In the genomic region with DNA sequence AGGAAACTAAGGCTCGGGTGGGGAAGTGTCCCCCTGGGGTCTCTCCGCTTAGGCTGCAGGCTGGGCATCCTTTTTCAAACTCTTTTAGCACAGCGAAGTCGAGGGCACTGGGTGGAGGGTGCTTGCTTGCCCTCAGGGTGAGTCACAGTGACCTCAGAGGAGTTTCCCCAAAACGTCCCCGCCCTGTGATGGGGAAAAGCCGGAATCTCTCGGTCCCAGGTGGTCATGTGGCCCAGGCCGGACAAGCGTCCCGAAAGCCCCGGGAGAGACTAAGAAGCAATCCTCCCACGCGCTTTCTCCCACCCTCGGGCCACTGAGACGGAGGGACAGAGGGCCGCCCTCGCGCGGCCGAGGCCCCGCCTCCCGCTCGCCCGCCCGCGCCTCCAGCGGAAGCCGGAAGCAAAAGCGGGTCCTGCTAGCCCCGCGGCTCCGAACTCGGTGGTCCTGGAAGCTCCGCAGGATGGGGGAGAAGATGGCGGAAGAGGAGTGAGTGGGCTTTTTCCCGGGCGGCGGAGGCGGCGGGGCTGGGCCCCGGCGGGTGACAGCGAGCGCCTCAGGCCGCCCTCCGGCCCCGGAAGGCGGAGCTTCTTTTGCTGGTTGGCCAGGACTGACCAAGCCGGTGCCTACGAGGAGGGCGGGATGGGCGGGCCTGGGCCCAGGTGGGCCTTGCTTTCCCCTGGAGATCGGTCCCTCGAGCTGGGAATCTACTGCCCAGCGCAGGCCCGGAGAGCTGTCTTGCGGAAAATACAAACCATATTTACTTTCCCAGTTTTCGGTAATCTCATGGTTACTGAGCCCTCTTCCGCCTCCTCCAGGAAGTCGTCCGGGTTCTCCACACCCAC, we compare ENCODE assay signal across 8 cellular contexts. TPM values are rescaled to one million over a fixed set of nuclear protein-coding genes. Genes with fewer than 3 reads are reported as not detected.
A peak's percentile ranks its signal among the peaks of the same experiment; 100 is the strongest.
DNase-seq lines count a peak whose midpoint lies in the region; ATAC-seq and TF ChIP-seq lines count a peak whose summit lies in the region.

A gene with protein sequence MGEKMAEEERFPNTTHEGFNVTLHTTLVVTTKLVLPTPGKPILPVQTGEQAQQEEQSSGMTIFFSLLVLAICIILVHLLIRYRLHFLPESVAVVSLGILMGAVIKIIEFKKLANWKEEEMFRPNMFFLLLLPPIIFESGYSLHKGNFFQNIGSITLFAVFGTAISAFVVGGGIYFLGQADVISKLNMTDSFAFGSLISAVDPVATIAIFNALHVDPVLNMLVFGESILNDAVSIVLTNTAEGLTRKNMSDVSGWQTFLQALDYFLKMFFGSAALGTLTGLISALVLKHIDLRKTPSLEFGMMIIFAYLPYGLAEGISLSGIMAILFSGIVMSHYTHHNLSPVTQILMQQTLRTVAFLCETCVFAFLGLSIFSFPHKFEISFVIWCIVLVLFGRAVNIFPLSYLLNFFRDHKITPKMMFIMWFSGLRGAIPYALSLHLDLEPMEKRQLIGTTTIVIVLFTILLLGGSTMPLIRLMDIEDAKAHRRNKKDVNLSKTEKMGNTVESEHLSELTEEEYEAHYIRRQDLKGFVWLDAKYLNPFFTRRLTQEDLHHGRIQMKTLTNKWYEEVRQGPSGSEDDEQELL (plus strand): TSS at position 366 of the 842 bp plus-strand sequence. CDS start 95 bp downstream, at position 461.

- TF ChIP-seq POLR2A in spleen (IDR thresholded peaks at IDR 0.05) = peak in 2 of 3 donors; percentile 22 to 48

- POLR2A ChIA-PET in AG04450 (lab: Yijun Ruan, JAX) = interaction anchor here (0.7 to 1.0 kb wide), 5 partner anchors 9 to 195 kb away, joined by 3 to 4 read pairs (median 3); no protein-coding TSS in a partner anchor
- POLR2A ChIA-PET in WTC11 (lab: Charles Lee) = interaction anchor here (0.7 kb wide), 1 partner anchor 34 kb away, joined by 3 read pairs; no protein-coding TSS in a partner anchor

- H3K4me1 ChIP-seq in spleen = peaks cover 12 to 71% (median 35%) of the 10 kb centered on the region in 6 donors

- no peaks in the 10 kb centered on the region; the same call in 1 of the 2 replicates for H3K27me3 Mint-ChIP-seq in WTC11 (ENCODE audit: low read depth)

- no peaks in the 10 kb centered on the region for H3K9me3 Mint-ChIP-seq in WTC11

- no peaks in the 10 kb centered on the region for H3K27me3 ChIP-seq in AG04450 (ENCODE audit: control insufficient read depth, insufficient read depth, low read length)
- H3K27me3 ChIP-seq in spleen (replicated peaks in 1 of 7) = no peaks in the 10 kb centered on the region

- intact Hi-C loops in spleen (cut with DNase I; ENCODE audit: low total_unique reads) = loop anchor here (5.0 kb wide), 1 partner anchor 100 kb away; a partner anchor contains a TSS

- peak within 1 kb of the TSS; percentile 99 for H3K27ac Mint-ChIP-seq in WTC11

- H3K36me3 Mint-ChIP-seq in WTC11 = peaks cover 17% of the 10 kb centered on the region

- peak; percentile 57 for ATAC-seq in GM18873 (IDR thresholded peaks at IDR 0.05; ENCODE audit: low FRiP score, unreplicated experiment)
- ATAC-seq in HG03135 (IDR thresholded peaks at IDR 0.05; ENCODE audit: unreplicated experiment) = peak; percentile 83
- peak; percentile 96 for ATAC-seq in WTC11

- H3K27ac ChIP-seq in AG04450 (ENCODE audit: low read depth, low read length) (peak within 1 kb of the TSS; percentile 90), spleen (peak within 1 kb of the TSS; percentile 89 to 100 (median 98))

- CTCF ChIA-PET in AG04450 (lab: Charles Lee) = interaction anchor here (0.9 to 1.8 kb wide), 4 partner anchors 9 to 202 kb away, joined by 3 to 4 read pairs (median 4); no protein-coding TSS in a partner anchor
- CTCF ChIA-PET in WTC11 (lab: Charles Lee) = interaction anchor here (0.5 to 1.9 kb wide), 15 partner anchors 11 to 259 kb away, joined by 3 to 9 read pairs (median 3); a partner anchor contains a TSS

- peak within 1 kb of the TSS; percentile 98 for H3K4me3 Mint-ChIP-seq in WTC11

- H3K4me3 ChIP-seq in AG04450 (ENCODE audit: low read depth, low read length) = peak within 1 kb of the TSS; percentile 86
- peak within 1 kb of the TSS; percentile 67 to 72 for H3K4me3 ChIP-seq in cardiac fibroblast (replicated peaks in 1 of 2; ENCODE audit: low read depth in 2 of 2, low read length in 2 of 2)
- H3K4me3 ChIP-seq in spleen = peak within 1 kb of the TSS; percentile 72 to 93 (median 84)

- DNase-seq in AG04450 (ENCODE audit: low read depth, low spot score) = no peak
- peak; percentile 91 for DNase-seq in NCI-H226
- DNase-seq in WTC11 (ENCODE audit: low spot score) = peak; percentile 85
- DNase-seq in cardiac fibroblast (ENCODE audit: low read depth in 2 of 2) = peak; percentile 92 to 93
- DNase-seq in inferior parietal cortex (ENCODE audit: extremely low spot score) = peak; percentile 88
- peak; percentile 96 for DNase-seq in spleen

- peaks cover 0 to 31% (median 20%) of the 10 kb centered on the region in 6 donors for H3K36me3 ChIP-seq in spleen

- H3K9me3 ChIP-seq in AG04450 (ENCODE audit: control insufficient read depth, insufficient read depth, low read length) = no peaks in the 10 kb centered on the region
- no peaks in the 10 kb centered on the region for H3K9me3 ChIP-seq in spleen

- WGBS in spleen, 5 donors = 0 to 2% (median 0%) methylated on average over 12 to 62 of the region's 62 CpGs

- TF ChIP-seq CTCF in AG04450 (IDR thresholded peaks at IDR 0.05; ENCODE audit: low read depth, low read length) (peak; percentile 44), WTC11 (IDR thresholded peaks at IDR 0.05) (no peak), cardiac fibroblast (IDR thresholded peaks at IDR 0.05; ENCODE audit: low read depth, low read length) (no peak), spleen (IDR thresholded peaks at IDR 0.05 in 8 of 11, conservative IDR thresholded peaks at IDR 0.05 in 3 of 11) (peak; percentile 12 to 75 (median 55))

- H3K4me1 Mint-ChIP-seq in WTC11 = peaks cover 16% of the 10 kb centered on the region

TF ChIP-seq in WTC11, 78 proteins besides CTCF, POLR2A, EP300 and RAD21 (continues in another document):
- TF ChIP-seq, protein P1, sequence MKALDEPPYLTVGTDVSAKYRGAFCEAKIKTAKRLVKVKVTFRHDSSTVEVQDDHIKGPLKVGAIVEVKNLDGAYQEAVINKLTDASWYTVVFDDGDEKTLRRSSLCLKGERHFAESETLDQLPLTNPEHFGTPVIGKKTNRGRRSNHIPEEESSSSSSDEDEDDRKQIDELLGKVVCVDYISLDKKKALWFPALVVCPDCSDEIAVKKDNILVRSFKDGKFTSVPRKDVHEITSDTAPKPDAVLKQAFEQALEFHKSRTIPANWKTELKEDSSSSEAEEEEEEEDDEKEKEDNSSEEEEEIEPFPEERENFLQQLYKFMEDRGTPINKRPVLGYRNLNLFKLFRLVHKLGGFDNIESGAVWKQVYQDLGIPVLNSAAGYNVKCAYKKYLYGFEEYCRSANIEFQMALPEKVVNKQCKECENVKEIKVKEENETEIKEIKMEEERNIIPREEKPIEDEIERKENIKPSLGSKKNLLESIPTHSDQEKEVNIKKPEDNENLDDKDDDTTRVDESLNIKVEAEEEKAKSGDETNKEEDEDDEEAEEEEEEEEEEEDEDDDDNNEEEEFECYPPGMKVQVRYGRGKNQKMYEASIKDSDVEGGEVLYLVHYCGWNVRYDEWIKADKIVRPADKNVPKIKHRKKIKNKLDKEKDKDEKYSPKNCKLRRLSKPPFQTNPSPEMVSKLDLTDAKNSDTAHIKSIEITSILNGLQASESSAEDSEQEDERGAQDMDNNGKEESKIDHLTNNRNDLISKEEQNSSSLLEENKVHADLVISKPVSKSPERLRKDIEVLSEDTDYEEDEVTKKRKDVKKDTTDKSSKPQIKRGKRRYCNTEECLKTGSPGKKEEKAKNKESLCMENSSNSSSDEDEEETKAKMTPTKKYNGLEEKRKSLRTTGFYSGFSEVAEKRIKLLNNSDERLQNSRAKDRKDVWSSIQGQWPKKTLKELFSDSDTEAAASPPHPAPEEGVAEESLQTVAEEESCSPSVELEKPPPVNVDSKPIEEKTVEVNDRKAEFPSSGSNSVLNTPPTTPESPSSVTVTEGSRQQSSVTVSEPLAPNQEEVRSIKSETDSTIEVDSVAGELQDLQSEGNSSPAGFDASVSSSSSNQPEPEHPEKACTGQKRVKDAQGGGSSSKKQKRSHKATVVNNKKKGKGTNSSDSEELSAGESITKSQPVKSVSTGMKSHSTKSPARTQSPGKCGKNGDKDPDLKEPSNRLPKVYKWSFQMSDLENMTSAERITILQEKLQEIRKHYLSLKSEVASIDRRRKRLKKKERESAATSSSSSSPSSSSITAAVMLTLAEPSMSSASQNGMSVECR (CRISPR knock-in tag; IDR thresholded peaks at IDR 0.05; ENCODE audit: borderline replicate concordance) = no peak; the same call in 1 of the 2 replicates
- TF ChIP-seq CREM (CRISPR knock-in tag; IDR thresholded peaks at IDR 0.05) = no peak
- peak; percentile 72 for TF ChIP-seq SP1 (CRISPR knock-in tag; conservative IDR thresholded peaks at IDR 0.05)
- TF ChIP-seq, protein P2, sequence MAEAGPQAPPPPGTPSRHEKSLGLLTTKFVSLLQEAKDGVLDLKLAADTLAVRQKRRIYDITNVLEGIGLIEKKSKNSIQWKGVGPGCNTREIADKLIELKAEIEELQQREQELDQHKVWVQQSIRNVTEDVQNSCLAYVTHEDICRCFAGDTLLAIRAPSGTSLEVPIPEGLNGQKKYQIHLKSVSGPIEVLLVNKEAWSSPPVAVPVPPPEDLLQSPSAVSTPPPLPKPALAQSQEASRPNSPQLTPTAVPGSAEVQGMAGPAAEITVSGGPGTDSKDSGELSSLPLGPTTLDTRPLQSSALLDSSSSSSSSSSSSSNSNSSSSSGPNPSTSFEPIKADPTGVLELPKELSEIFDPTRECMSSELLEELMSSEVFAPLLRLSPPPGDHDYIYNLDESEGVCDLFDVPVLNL (CRISPR knock-in tag; IDR thresholded peaks at IDR 0.05; ENCODE audit: borderline replicate concordance, low read depth) = no peak
- TF ChIP-seq RELA (CRISPR knock-in tag; IDR thresholded peaks at IDR 0.05; ENCODE audit: borderline replicate concordance) = no peak
- TF ChIP-seq ETV6 (CRISPR knock-in tag; IDR thresholded peaks at IDR 0.05) = peak; percentile 79; the same call in 1 of the 2 replicates
- TF ChIP-seq EMX1 (CRISPR knock-in tag; IDR thresholded peaks at IDR 0.05) = no peak
- 0 out of 2 replicates have a peak, but pooled peaks have one; percentile 28 for TF ChIP-seq KAT7 (CRISPR knock-in tag; IDR thresholded peaks at IDR 0.05; ENCODE audit: borderline replicate concordance)
- TF ChIP-seq, protein P3, sequence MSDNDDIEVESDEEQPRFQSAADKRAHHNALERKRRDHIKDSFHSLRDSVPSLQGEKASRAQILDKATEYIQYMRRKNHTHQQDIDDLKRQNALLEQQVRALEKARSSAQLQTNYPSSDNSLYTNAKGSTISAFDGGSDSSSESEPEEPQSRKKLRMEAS (CRISPR knock-in tag; IDR thresholded peaks at IDR 0.05) = peak; percentile 44; the same call in 1 of the 2 replicates

RNA-seq across cellular contexts. Expression of the gene that starts here (rescaled TPM):
- 2.3 and 3.2 TPM in 2 replicates for polyA plus RNA-seq in AG04450 (2011; rRNA removed)
- 9.5 and 10.1 TPM in 2 replicates for polyA minus RNA-seq in AG04450 (2011; rRNA and poly(A)+ RNA removed)
- total RNA-seq in WTC11 (2021) = 6.3 to 6.5 TPM (median 6.5 TPM) in 3 replicates
- total RNA-seq in spleen = 10 to 100 TPM; 15.9 to 35.3 (median 28.6) TPM
- 10 to 100 TPM in 1 of 3 donors, 1 to 10 TPM in 2; 4.6 to 11.9 (median 8.9) TPM for polyA plus RNA-seq in spleen

Comparison
In these comparisons a context has a peak if more than half of its experiments do, and no peak if none do; other contexts are left out.
1. CTCF ChIP-seq: peak in AG04450 (single experiment) and spleen (11 of 11); none in WTC11 (single experiment) and cardiac fibroblast (single experiment).
2. Peak in every context shown above with its lines, with median percentiles within 50 percentile points of each other: H3K4me3 ChIP-seq and ATAC-seq.